Comparison of ENCODE assay signal across 25 cellular contexts in the genomic region with DNA sequence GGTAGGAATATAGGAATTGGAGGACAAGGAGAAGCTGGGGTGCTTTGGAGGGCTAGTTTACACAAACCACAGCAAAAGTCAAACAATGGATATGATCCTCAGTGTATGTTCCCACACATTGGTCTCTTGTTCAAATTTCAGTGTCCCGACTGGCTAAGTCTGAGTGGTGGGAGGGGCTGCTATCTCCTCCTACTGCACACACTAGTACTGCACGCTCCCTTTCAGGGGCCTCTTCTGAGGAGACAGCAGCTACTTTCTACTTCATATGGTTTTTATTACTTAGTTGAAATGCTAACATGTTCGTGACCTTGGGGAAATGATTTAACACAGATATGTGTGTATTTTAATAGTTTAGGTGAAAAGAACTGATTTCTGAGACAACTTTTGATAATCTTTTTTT. TPM values are rescaled to one million over a fixed set of nuclear protein-coding genes. Genes with fewer than 3 reads are reported as not detected.
DNase-seq lines count a peak whose midpoint lies in the region; TF ChIP-seq lines count a peak whose summit lies in the region.
"Had no signal": no experiment of that assay in that cellular context is flagged by ENCODE, and none has a peak within 500 bp of the region (broad histone marks: within the 10 kb centered on the region; RNA-seq: fewer than 3 reads in every experiment).

No MANE protein-coding gene starts in this region.

- no peak overlapping the region for H3K27ac ChIP-seq in breast epithelium
- no peak overlapping the region for H3K27ac ChIP-seq in Peyer's patch
- H3K27ac ChIP-seq: 22Rv1 had no signal

- DNase-seq in MCF 10A (ENCODE audit: unreplicated experiment) (no peak), breast epithelium (ENCODE audit: low spot score in 2 of 2) (no peak), choroid plexus epithelial cell (ENCODE audit: low read depth) (peak; percentile 34), fibroblast of the conjunctiva (ENCODE audit: low read depth) (peak; percentile 61), left kidney (ENCODE audit: low read depth, low spot score) (peak; percentile 2), T-helper 1 cell (no peak), SIG-M5 (lab: John Stamatoyannopoulos, UW) (no peak), Peyer's patch (no peak)
- DNase-seq: DMS153; Kasumi-1; MV-4-11; NCI-H1105 treated with DMSO at 0.1 percent for 48 hours; NCI-H146; NCI-H1930; NCI-H2107; NCI-H524; NCI-H82; NK-92 treated with Interleukin-12 subunit alpha and Interleukin-12 subunit beta, amount 100 ng/mL, for 24 hours; PC-3; Right ventricle myocardium superior; RPMI8226 had no signal

- POLR2A ChIA-PET in MCF 10A (lab: Yijun Ruan, JAX): interaction anchor here (0.6 to 3.3 kb wide), 3 partner anchors 13 to 677 kb away, joined by 3 to 14 read pairs (median 6); a partner anchor contains a TSS

- CTCF ChIA-PET in MCF 10A (lab: Yijun Ruan, JAX): no interaction called here

- TF ChIP-seq POLR2A in breast epithelium (IDR thresholded peaks at IDR 0.05) (no peak), Peyer's patch (IDR thresholded peaks at IDR 0.05) (no peak)

- intact Hi-C loops in MCF 10A (cut with micrococcal nuclease) (no loop called here), breast epithelium (cut with DNase I; ENCODE audit: low total_unique reads) (no loop called here)

- no peaks in the 10 kb centered on the region for H3K27me3 Mint-ChIP-seq in MCF 10A (ENCODE audit: insufficient read depth, unreplicated experiment)

- TF ChIP-seq CTCF in MCF 10A (IDR thresholded peaks at IDR 0.05; ENCODE audit: unreplicated experiment) (no peak), breast epithelium (IDR thresholded peaks at IDR 0.05) (no peak), choroid plexus epithelial cell (conservative IDR thresholded peaks at IDR 0.05; ENCODE audit: low read depth, low read length) (no peak), Peyer's patch (IDR thresholded peaks at IDR 0.05) (no peak)

- H3K36me3 Mint-ChIP-seq in MCF 10A (ENCODE audit: insufficient read depth, unreplicated experiment): peaks cover 9% of the 10 kb centered on the region

- no peak overlapping the region for H3K4me3 Mint-ChIP-seq in MCF 10A (ENCODE audit: unreplicated experiment)

- H3K9me3 ChIP-seq in breast epithelium: no peaks in the 10 kb centered on the region
- H3K9me3 ChIP-seq in Peyer's patch: no peaks in the 10 kb centered on the region

- H3K27ac Mint-ChIP-seq in MCF 10A (ENCODE audit: low read depth, unreplicated experiment): peak overlapping the region; percentile 12

- H3K4me1 ChIP-seq in breast epithelium: no peaks in the 10 kb centered on the region
- H3K4me1 ChIP-seq in Peyer's patch: no peaks in the 10 kb centered on the region

- peaks cover 4% of the 10 kb centered on the region for H3K4me1 Mint-ChIP-seq in MCF 10A (ENCODE audit: insufficient read depth, unreplicated experiment)

- H3K27me3 ChIP-seq in breast epithelium (no peaks in the 10 kb centered on the region), Peyer's patch (no peaks in the 10 kb centered on the region)

- H3K4me3 ChIP-seq in breast epithelium: no peak overlapping the region
- H3K4me3 ChIP-seq in choroid plexus epithelial cell (ENCODE audit: low read depth, low read length): no peak overlapping the region
- no peak overlapping the region for H3K4me3 ChIP-seq in Peyer's patch

- BruUV-seq in MCF 10A (replicated peaks; lab: Mats Ljungman, UMichigan): no TSS peak

- H3K36me3 ChIP-seq in breast epithelium (no peaks in the 10 kb centered on the region), Peyer's patch (no peaks in the 10 kb centered on the region)

- no peaks in the 10 kb centered on the region for H3K9me3 Mint-ChIP-seq in MCF 10A (ENCODE audit: unreplicated experiment)

RNA-seq across cellular contexts. Expression of a gene that starts 18.8 kb away (rescaled TPM):
- 95.5 and 116 TPM in 2 replicates for total RNA-seq in MCF 10A (2022)
- total RNA-seq in breast epithelium: 10 to 100 TPM in 1 of 3 donors, 1 to 10 TPM in 2; 6.2 to 14.7 (median 7.6) TPM
- total RNA-seq in Peyer's patch: 10 to 100 TPM in 2 of 4 donors, 1 to 10 TPM in 2; 5.1 to 19.0 (median 8.1) TPM

RNA-seq across cellular contexts. Expression of a gene that starts 25.8 kb away (rescaled TPM):
- total RNA-seq in MCF 10A (2022): not detected in 2 replicates
- not detected for total RNA-seq in breast epithelium
- total RNA-seq in Peyer's patch: 10 to 100 TPM in 1 of 4 donors, 1 to 10 TPM in 2, not detected in 1; 4.9 to 18.2 (median 9.1) TPM
- total RNA-seq: M059J, PC-3, Right ventricle myocardium superior had no signal

RNA-seq across cellular contexts. Expression of a gene that starts 41.5 kb away (rescaled TPM):
- not detected in 2 replicates for total RNA-seq in MCF 10A (2022)
- not detected for total RNA-seq in breast epithelium
- total RNA-seq in Peyer's patch: under 1 TPM in 1 of 4 donors, not detected in 3; 0.88 TPM
- total RNA-seq: HT-29, M059J, PC-3, Right ventricle myocardium superior, SK-MEL-5 had no signal

RNA-seq across cellular contexts. Expression of a gene that starts 43.8 kb away (rescaled TPM):
- total RNA-seq in MCF 10A (2022) (not detected in 2 replicates), breast epithelium (1 to 10 TPM in 1 of 3 donors, not detected in 2; 6.6 TPM), Peyer's patch (100 to 1,000 TPM; 111 to 978 (median 820) TPM)
- total RNA-seq: M059J, Right ventricle myocardium superior, SK-MEL-5 had no signal

RNA-seq across cellular contexts. Expression of a gene that starts 58.9 kb away (rescaled TPM):
- total RNA-seq in MCF 10A (2022): not detected in 2 replicates
- not detected for total RNA-seq in breast epithelium
- total RNA-seq in Peyer's patch: not detected
- total RNA-seq: HT-29, M059J, PC-3, Right ventricle myocardium superior had no signal

Comparison
In these comparisons a context has a peak if more than half of its experiments do, and no peak if none do; other contexts are left out.
1. DNase-seq: peak in choroid plexus epithelial cell (single experiment), fibroblast of the conjunctiva (single experiment) and left kidney (single experiment); none in MCF 10A (single experiment), breast epithelium (0 of 2), T-helper 1 cell (0 of 5), SIG-M5 (single experiment) and Peyer's patch (0 of 3).